In the genomic region with DNA sequence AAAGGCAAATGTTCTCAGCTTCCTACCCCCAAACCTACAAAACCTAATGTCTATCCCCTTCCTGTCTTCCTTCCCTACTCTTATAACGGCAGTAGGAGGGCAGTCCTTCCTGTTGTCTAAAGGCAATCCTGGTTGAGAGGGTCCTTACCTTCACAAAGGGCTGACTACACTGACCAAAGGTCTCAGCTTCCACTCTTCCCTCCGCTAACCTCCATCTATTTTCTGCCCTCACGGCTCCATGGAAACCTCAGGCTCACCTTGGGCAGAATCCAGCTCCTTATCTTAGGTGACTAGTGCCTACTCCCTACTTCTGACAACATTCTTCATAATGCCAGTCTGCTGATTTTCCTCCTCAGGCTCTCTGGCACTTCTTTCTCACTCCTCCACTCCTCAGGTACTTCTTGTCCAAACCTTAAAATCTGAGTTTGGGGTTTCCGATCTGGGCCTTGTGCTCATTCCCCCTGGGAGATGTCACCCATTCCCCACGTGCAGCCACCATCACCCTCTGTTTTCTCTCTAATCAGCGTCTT, we compare ENCODE assay signal across 8 cellular contexts.
DNase-seq lines count a peak whose midpoint lies in the region; ATAC-seq and TF ChIP-seq lines count a peak whose summit lies in the region.

No MANE protein-coding gene starts in this region.

- H3K9me3 Mint-ChIP-seq in activated naive CD4-positive, alpha-beta T cell treated with anti-CD3 and anti-CD28 coated beads, Interleukin-2, amount 50 U/mL, for 24 hours, result no peaks in the 10 kb centered on the region

- H3K4me3 Mint-ChIP-seq in activated naive CD4-positive, alpha-beta T cell treated with anti-CD3 and anti-CD28 coated beads, Interleukin-2, amount 50 U/mL, for 24 hours, result peak overlapping the region; percentile 98

- no peaks in the 10 kb centered on the region for H3K27me3 Mint-ChIP-seq in activated naive CD4-positive, alpha-beta T cell treated with anti-CD3 and anti-CD28 coated beads, Interleukin-2, amount 50 U/mL, for 24 hours

- H3K36me3 Mint-ChIP-seq in activated naive CD4-positive, alpha-beta T cell treated with anti-CD3 and anti-CD28 coated beads, Interleukin-2, amount 50 U/mL, for 24 hours, result peaks cover 6% of the 10 kb centered on the region

- no peak for ATAC-seq in HG02623 (IDR thresholded peaks at IDR 0.05; ENCODE audit: unreplicated experiment)

- peak overlapping the region; percentile 97 for H3K27ac Mint-ChIP-seq in activated naive CD4-positive, alpha-beta T cell treated with anti-CD3 and anti-CD28 coated beads, Interleukin-2, amount 50 U/mL, for 24 hours

- DNase-seq in activated naive CD4-positive, alpha-beta T cell treated with anti-CD3 and anti-CD28 coated beads, Interleukin-2, amount 50 U/mL, for 16 hours, result no peak
- DNase-seq in hepatic stellate cell (ENCODE audit: low spot score), result peak; percentile 16
- peak; percentile 7 for DNase-seq in smooth muscle cell of the brain vasculature (ENCODE audit: low read depth, low spot score)
- no peak for DNase-seq in effector CD8-positive, alpha-beta T cell (lab: John Stamatoyannopoulos, UW)
- DNase-seq in NCI-H1105 (lab: John Stamatoyannopoulos, UW), result no peak

- peak overlapping the region; percentile 86 for H3K4me3 ChIP-seq in WI38 (ENCODE audit: low read depth, low read length)

- H3K4me1 Mint-ChIP-seq in activated naive CD4-positive, alpha-beta T cell treated with anti-CD3 and anti-CD28 coated beads, Interleukin-2, amount 50 U/mL, for 24 hours, result peaks cover 46% of the 10 kb centered on the region

- no peak for TF ChIP-seq CTCF in WI38 (IDR thresholded peaks at IDR 0.05; ENCODE audit: low read depth, low read length)

Comparison
In these comparisons a context has a peak if more than half of its experiments do, and no peak if none do; other contexts are left out.
1. DNase-seq: peak in hepatic stellate cell (single experiment) and smooth muscle cell of the brain vasculature (single experiment); none in activated naive CD4-positive, alpha-beta T cell treated with anti-CD3 and anti-CD28 coated beads, Interleukin-2, amount 50 U/mL, for 16 hours (single experiment), effector CD8-positive, alpha-beta T cell (single experiment) and NCI-H1105 (single experiment).